ENCODE assay signal across 8 cellular contexts in the genomic region with DNA sequence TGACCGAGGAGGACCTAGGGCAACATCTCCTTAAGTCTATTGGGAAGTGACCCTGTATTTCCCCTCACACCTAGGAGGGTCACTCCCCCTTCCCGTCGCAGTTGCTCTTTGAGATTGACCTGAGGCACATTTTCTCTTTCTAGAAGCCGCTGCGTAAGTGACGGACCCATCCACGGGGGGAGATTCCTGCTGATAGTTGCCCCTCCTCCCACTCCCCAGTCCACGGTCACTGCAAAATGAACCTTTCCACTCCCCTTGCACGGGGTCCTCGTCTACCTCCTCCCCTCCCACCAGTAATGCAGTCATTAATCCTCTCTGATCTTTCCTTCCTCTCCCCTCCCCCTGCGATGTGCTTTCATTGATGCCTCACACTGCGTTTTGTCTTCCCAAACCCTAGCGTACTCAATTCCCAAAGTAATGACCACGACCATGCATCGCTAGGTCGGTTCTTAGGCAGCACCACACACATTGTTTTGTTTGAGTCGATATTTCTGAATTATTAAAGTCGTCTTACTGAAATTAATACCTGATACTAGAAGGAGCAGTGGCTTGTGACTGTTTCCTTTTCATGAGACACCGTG. TPM values are rescaled to one million over a fixed set of nuclear protein-coding genes. Genes with fewer than 3 reads are reported as not detected.
A peak's percentile ranks its signal among the peaks of the same experiment; 100 is the strongest.
DNase-seq lines count a peak whose midpoint lies in the region; ATAC-seq and TF ChIP-seq lines count a peak whose summit lies in the region.

No MANE protein-coding gene starts in this region.

- TF ChIP-seq CTCF in epithelial cell of proximal tubule (conservative IDR thresholded peaks at IDR 0.05; ENCODE audit: low read depth, low read length) (no peak), mucosa of descending colon (IDR thresholded peaks at IDR 0.05) (no peak)

- no peaks in the 10 kb centered on the region for H3K9me3 ChIP-seq in mucosa of descending colon
- H3K9me3 ChIP-seq in subcutaneous abdominal adipose tissue (ENCODE audit: control insufficient read depth in 5 of 5, low read length in 5 of 5), result no peaks in the 10 kb centered on the region

- peak; percentile 33 for ATAC-seq in HG02840 (IDR thresholded peaks at IDR 0.05; ENCODE audit: low FRiP score, unreplicated experiment)
- peak; percentile 53 for ATAC-seq in mucosa of descending colon

- H3K36me3 ChIP-seq in mucosa of descending colon (ENCODE audit: low read depth), result peaks cover 3% of the 10 kb centered on the region
- H3K36me3 ChIP-seq in subcutaneous abdominal adipose tissue (ENCODE audit: control insufficient read depth in 5 of 5, insufficient read depth in 5 of 5, low read length in 5 of 5), result no peaks in the 10 kb centered on the region

- intact Hi-C loops in mucosa of descending colon (cut with DNase I, micrococcal nuclease), result loop anchor here (5.0 to 10.0 kb wide), 2 partner anchors 81 to 83 kb away; partner anchors contain the start of gene C2CD5 (in 2 of the 2)

- H3K9ac ChIP-seq in subcutaneous abdominal adipose tissue (ENCODE audit: low read length in 5 of 5), result peak overlapping the region; percentile 89 to 96 (median 92)

- peak in 2 of 3 donors; percentile 13 to 30 for DNase-seq in stimulated activated CD4-positive, alpha-beta T cell treated with anti-CD3 and anti-CD28 coated beads, Interleukin-12 subunit alpha, Interleukin-12 subunit beta, amount 100 ng/mL, for 48 hours (ENCODE audit: low read depth in 2 of 3, low spot score in 1 of 3)
- DNase-seq in stimulated activated CD4-positive, alpha-beta T cell treated with anti-CD3 and anti-CD28 coated beads, Interleukin-12 subunit alpha, Interleukin-12 subunit beta, amount 100 ng/mL, for 4 hours, result no peak
- DNase-seq in NCI-H1417 (lab: John Stamatoyannopoulos, UW) (peak; percentile 16 to 83 (median 82)), epithelial cell of proximal tubule (ENCODE audit: low read depth) (no peak), mucosa of descending colon (peak in 1 of 3 donors; percentile 58)
- DNase-seq in activated CD4-positive, alpha-beta T cell treated with anti-CD3 and anti-CD28 coated beads, Interleukin-2, amount 50 U/mL, for 24 hours (ENCODE audit: low read depth in 1 of 2, low spot score in 1 of 2), result peak; percentile 11 to 16

- H3K4me1 ChIP-seq in mucosa of descending colon (ENCODE audit: low read depth), result peaks cover 21% of the 10 kb centered on the region
- peaks cover 0 to 43% (median 40%) of the 10 kb centered on the region in 5 donors for H3K4me1 ChIP-seq in subcutaneous abdominal adipose tissue (ENCODE audit: control insufficient read depth in 5 of 5, insufficient read depth in 5 of 5, low read length in 5 of 5)

- H3K4me3 ChIP-seq in epithelial cell of proximal tubule (ENCODE audit: low read depth, low read length), result peak overlapping the region; percentile 95
- peak overlapping the region; percentile 79 for H3K4me3 ChIP-seq in mucosa of descending colon
- peak overlapping the region; percentile 92 to 99 (median 96) for H3K4me3 ChIP-seq in subcutaneous abdominal adipose tissue (ENCODE audit: low read depth in 1 of 5, low read length in 5 of 5)

- no peaks in the 10 kb centered on the region for H3K27me3 ChIP-seq in subcutaneous abdominal adipose tissue (ENCODE audit: control insufficient read depth in 5 of 5, insufficient read depth in 4 of 5, low read length in 5 of 5)

- peak overlapping the region; percentile 94 for H3K27ac ChIP-seq in subcutaneous abdominal adipose tissue (ENCODE audit: low read depth, low read length)

RNA-seq across cellular contexts. Expression of gene ETNK1, which starts 0.8 kb away (rescaled TPM):
- 21.1 and 24.4 TPM in 2 replicates for total RNA-seq in epithelial cell of proximal tubule
- 100 to 1,000 TPM in 2 of 3 donors, 10 to 100 TPM in 1; 81.3 to 166 (median 115) TPM for total RNA-seq in mucosa of descending colon

Comparison
In these comparisons a context has a peak if more than half of its experiments do, and no peak if none do; other contexts are left out.
1. DNase-seq: peak in stimulated activated CD4-positive, alpha-beta T cell treated with anti-CD3 and anti-CD28 coated beads, Interleukin-12 subunit alpha, Interleukin-12 subunit beta, amount 100 ng/mL, for 48 hours (2 of 3), NCI-H1417 (3 of 3) and activated CD4-positive, alpha-beta T cell treated with anti-CD3 and anti-CD28 coated beads, Interleukin-2, amount 50 U/mL, for 24 hours (2 of 2); none in stimulated activated CD4-positive, alpha-beta T cell treated with anti-CD3 and anti-CD28 coated beads, Interleukin-12 subunit alpha, Interleukin-12 subunit beta, amount 100 ng/mL, for 4 hours (single experiment) and epithelial cell of proximal tubule (single experiment).
2. Peak in every context shown above with its lines, with median percentiles within 50 percentile points of each other: H3K4me3 ChIP-seq.